Comparison of ENCODE assay signal across 32 cellular contexts in genomic region chr5:31459594-31459993, GRCh38.
"Had no signal": no experiment of that assay in that cellular context is flagged by ENCODE, and none has a peak within 500 bp of the region (broad histone marks: within the 10 kb centered on the region; RNA-seq: fewer than 3 reads in every experiment).

No MANE protein-coding gene starts in this region.

- H3K4me3 ChIP-seq: gastrocnemius medialis, left lung, lower lobe of right lung, neural progenitor cell, psoas muscle, right atrium auricular region, stomach, thyroid gland, upper lobe of left lung, vagina had no signal

- H3K4me2 ChIP-seq: neural progenitor cell had no signal

- H3K79me2 ChIP-seq: parathyroid adenoma had no signal

- H3K9me3 ChIP-seq: gastrocnemius medialis, thyroid gland, vagina had no signal

- H3K27ac ChIP-seq: gastrocnemius medialis, left lung, lower lobe of right lung, neural progenitor cell, parathyroid adenoma, psoas muscle, right atrium auricular region, stomach, thyroid gland, upper lobe of left lung, vagina, VCaP had no signal

- H3K27me3 Mint-ChIP-seq: activated CD4-positive, alpha-beta memory T cell treated with anti-CD3 and anti-CD28 coated beads for 36 hours; activated T-cell treated with anti-CD3 and anti-CD28 coated beads, Interleukin-2, amount 50 U/mL, for 24 hours; activated T-helper 17 cell treated with anti-CD3 and anti-CD28 coated beads, Interleukin-2, amount 50 U/mL, for 72 hours; naive thymus-derived CD8-positive, alpha-beta T cell; stimulated activated naive B cell treated with anti-CD40 and anti-IgM and Interleukin-4, amounts not matched to agents 10 μg/mL and 1 μg/mL and 100 μg/mL, for 72 hours had no signal

- H3K9ac ChIP-seq: neural progenitor cell, parathyroid adenoma had no signal

- H2AFZ ChIP-seq: neural progenitor cell, parathyroid adenoma had no signal

- H3K4me3 Mint-ChIP-seq: activated CD4-positive, alpha-beta memory T cell treated with anti-CD3 and anti-CD28 coated beads for 36 hours; activated T-cell treated with anti-CD3 and anti-CD28 coated beads, Interleukin-2, amount 50 U/mL, for 24 hours; activated T-helper 17 cell treated with anti-CD3 and anti-CD28 coated beads, Interleukin-2, amount 50 U/mL, for 72 hours; naive thymus-derived CD8-positive, alpha-beta T cell; neural progenitor cell; stimulated activated naive B cell treated with anti-CD40 and anti-IgM and Interleukin-4, amounts not matched to agents 10 μg/mL and 1 μg/mL and 100 μg/mL, for 72 hours had no signal

- H3K27ac Mint-ChIP-seq: activated CD4-positive, alpha-beta memory T cell treated with anti-CD3 and anti-CD28 coated beads for 36 hours; activated T-cell treated with anti-CD3 and anti-CD28 coated beads, Interleukin-2, amount 50 U/mL, for 24 hours; activated T-helper 17 cell treated with anti-CD3 and anti-CD28 coated beads, Interleukin-2, amount 50 U/mL, for 72 hours; naive thymus-derived CD8-positive, alpha-beta T cell; neural progenitor cell; stimulated activated naive B cell treated with anti-CD40 and anti-IgM and Interleukin-4, amounts not matched to agents 10 μg/mL and 1 μg/mL and 100 μg/mL, for 72 hours had no signal

- H3K4me1 Mint-ChIP-seq: activated T-helper 17 cell treated with anti-CD3 and anti-CD28 coated beads, Interleukin-2, amount 50 U/mL, for 72 hours; naive thymus-derived CD8-positive, alpha-beta T cell; neural progenitor cell had no signal

- ATAC-seq: activated CD4-positive, CD25-positive, alpha-beta regulatory T cell treated with anti-CD3 and anti-CD28 coated beads, Interleukin-2, amount 50 U/mL, for 24 hours; activated T-helper 17 cell treated with anti-CD3 and anti-CD28 coated beads, Interleukin-2, amount 50 U/mL, for 72 hours; esophagus mucosa; gastrocnemius medialis; left lung; lower lobe of right lung; naive thymus-derived CD8-positive, alpha-beta T cell; psoas muscle; stimulated activated naive B cell treated with anti-CD40 and anti-IgM and Interleukin-4, amounts not matched to agents 10 μg/mL and 1 μg/mL and 100 μg/mL, for 72 hours had no signal

- H3K27me3 ChIP-seq: gastrocnemius medialis, left lung, neural progenitor cell, right atrium auricular region, stomach, thyroid gland, upper lobe of left lung, vagina had no signal

- H3K4me1 ChIP-seq: gastrocnemius medialis, left lung, lower lobe of right lung, neural progenitor cell, parathyroid adenoma, psoas muscle, right atrium auricular region, stomach, thyroid gland, upper lobe of left lung, vagina had no signal

- DNase-seq: activated CD4-positive, alpha-beta memory T cell treated with anti-CD3 and anti-CD28 coated beads for 36 hours; activated CD4-positive, alpha-beta T cell treated with anti-CD3 and anti-CD28 coated beads for 48 hours; activated CD8-positive, alpha-beta memory T cell treated with anti-CD3 and anti-CD28 coated beads, Interleukin-2, amount 50 U/mL, for 4 hours; activated gamma-delta T cell treated with Interleukin-2 at 50 U/mL for 16 hours; activated naive CD4-positive, alpha-beta T cell treated with anti-CD3 and anti-CD28 coated beads, Interleukin-2, amount 50 U/mL, for 16 hours; activated T-cell treated with anti-CD3 and anti-CD28 coated beads, Interleukin-2, amount 50 U/mL, for 24 hours; amniotic stem cell; caudate nucleus; cortex of kidney; gastrocnemius medialis; glutamatergic neuron; left lung; lower lobe of right lung; mesenchymal stem cell; naive thymus-derived CD8-positive, alpha-beta T cell; occipital lobe; psoas muscle; stimulated activated CD4-positive, alpha-beta T cell treated with anti-CD3 and anti-CD28 coated beads, Interleukin-15, amount 100 ng/mL, for 24 hours; stimulated activated CD4-positive, alpha-beta T cell treated with anti-CD3 and anti-CD28 coated beads, Interleukin-2, amount 100 ng/mL, for 24 hours; stimulated activated naive B cell treated with anti-CD40 and anti-IgM and Interleukin-4, amounts not matched to agents 10 μg/mL and 1 μg/mL and 100 μg/mL, for 72 hours; stomach; T-helper 9 cell; thyroid gland; upper lobe of left lung had no signal
